Comparison of ENCODE assay signal across 22 cellular contexts in the genomic region with DNA sequence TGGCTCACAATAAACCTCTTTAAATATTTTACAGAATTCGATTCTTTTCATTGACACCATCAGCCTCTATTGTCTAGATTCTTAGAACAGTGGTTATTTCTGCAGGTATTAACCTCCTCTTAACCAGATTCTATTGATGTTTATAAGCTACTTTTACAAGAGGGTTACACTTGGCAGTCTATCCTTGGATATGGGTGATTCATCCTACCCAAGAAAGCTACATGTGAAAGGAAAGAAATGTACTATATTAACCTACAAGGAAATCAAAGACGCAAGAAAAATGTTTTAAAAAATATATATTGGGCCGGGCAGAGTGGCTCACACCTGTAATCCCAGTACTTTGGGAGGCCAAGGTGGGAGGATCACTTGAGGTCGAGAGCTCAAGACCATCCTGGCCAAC. TPM values are rescaled to one million over a fixed set of nuclear protein-coding genes. Genes with fewer than 3 reads are reported as not detected.
A peak's percentile ranks its signal among the peaks of the same experiment; 100 is the strongest.
DNase-seq lines count a peak whose midpoint lies in the region; ATAC-seq and TF ChIP-seq lines count a peak whose summit lies in the region.
"Had no signal": no experiment of that assay in that cellular context is flagged by ENCODE, and none has a peak within 500 bp of the region (broad histone marks: within the 10 kb centered on the region; RNA-seq: fewer than 3 reads in every experiment).

No MANE protein-coding gene starts in this region.

- CTCF ChIA-PET in activated CD4-positive, alpha-beta memory T cell treated with anti-CD3 and anti-CD28 coated beads for 36 hours (lab: Charles Lee) = interaction anchor here (0.7 to 1.7 kb wide), 8 partner anchors 8 to 22 kb away, joined by 3 to 6 read pairs (median 4); no protein-coding TSS in a partner anchor
- CTCF ChIA-PET in activated CD4-positive, alpha-beta memory T cell treated with anti-CD3 and anti-CD28 coated beads, Interleukin-2, amount 10 ng/mL, durations not matched to agents 7 days and 5 days (lab: Charles Lee) = interaction anchor here (0.6 to 4.2 kb wide), 6 partner anchors 8 to 141 kb away, joined by 3 to 27 read pairs (median 4); a partner anchor contains a TSS
- CTCF ChIA-PET in T-cell (lab: Charles Lee) = interaction anchor here (0.6 to 0.7 kb wide), 3 partner anchors 24 to 768 kb away, joined by 3 to 7 read pairs (median 3); no protein-coding TSS in a partner anchor

- H3K27ac Mint-ChIP-seq in activated CD4-positive, alpha-beta memory T cell treated with anti-CD3 and anti-CD28 coated beads for 36 hours = peak overlapping the region; percentile 15
- H3K27ac Mint-ChIP-seq in activated CD4-positive, alpha-beta memory T cell treated with anti-CD3 and anti-CD28 coated beads, Interleukin-2, amount 10 ng/mL, durations not matched to agents 7 days and 5 days = no peak overlapping the region
- peak overlapping the region; percentile 53 for H3K27ac Mint-ChIP-seq in T-helper 17 cell
- peak overlapping the region in 1 of 2 donors; percentile 58 for H3K27ac Mint-ChIP-seq in T-cell
- H3K27ac Mint-ChIP-seq: H9 had no signal

- no peaks in the 10 kb centered on the region for H3K9me3 Mint-ChIP-seq in activated CD4-positive, alpha-beta memory T cell treated with anti-CD3 and anti-CD28 coated beads for 36 hours
- no peaks in the 10 kb centered on the region for H3K9me3 Mint-ChIP-seq in activated CD4-positive, alpha-beta memory T cell treated with anti-CD3 and anti-CD28 coated beads, Interleukin-2, amount 10 ng/mL, durations not matched to agents 7 days and 5 days
- H3K9me3 Mint-ChIP-seq in T-cell = no peaks in the 10 kb centered on the region
- H3K9me3 Mint-ChIP-seq: CD4-positive, alpha-beta memory T cell; H9 had no signal

- H3K4me3 Mint-ChIP-seq in activated CD4-positive, alpha-beta memory T cell treated with anti-CD3 and anti-CD28 coated beads for 36 hours = no peak overlapping the region
- no peak overlapping the region for H3K4me3 Mint-ChIP-seq in activated CD4-positive, alpha-beta memory T cell treated with anti-CD3 and anti-CD28 coated beads, Interleukin-2, amount 10 ng/mL, durations not matched to agents 7 days and 5 days
- no peak overlapping the region for H3K4me3 Mint-ChIP-seq in T-helper 17 cell
- H3K4me3 Mint-ChIP-seq in T-cell = no peak overlapping the region
- H3K4me3 Mint-ChIP-seq: CD4-positive, alpha-beta memory T cell; H9 had no signal

- intact Hi-C loops in activated CD4-positive, alpha-beta memory T cell treated with anti-CD3 and anti-CD28 coated beads for 36 hours (cut with micrococcal nuclease) = no loop called here

- TF ChIP-seq CTCF in fibroblast of mammary gland (conservative IDR thresholded peaks at IDR 0.05; ENCODE audit: control insufficient read depth, insufficient read depth, low read depth, low read length) = no peak

- no peaks in the 10 kb centered on the region for H3K27me3 Mint-ChIP-seq in activated CD4-positive, alpha-beta memory T cell treated with anti-CD3 and anti-CD28 coated beads for 36 hours
- no peaks in the 10 kb centered on the region for H3K27me3 Mint-ChIP-seq in activated CD4-positive, alpha-beta memory T cell treated with anti-CD3 and anti-CD28 coated beads, Interleukin-2, amount 10 ng/mL, durations not matched to agents 7 days and 5 days
- H3K27me3 Mint-ChIP-seq in T-helper 17 cell = no peaks in the 10 kb centered on the region
- no peaks in the 10 kb centered on the region for H3K27me3 Mint-ChIP-seq in T-cell
- H3K27me3 Mint-ChIP-seq: CD4-positive, alpha-beta memory T cell had no signal

- no peak overlapping the region for H3K4me3 ChIP-seq in fibroblast of mammary gland (ENCODE audit: control insufficient read depth, low read depth, low read length)
- H3K4me3 ChIP-seq: BLaER1 treated with 17β-estradiol and CSF1 and Interleukin-3, amounts not matched to agents 10 nM and 100 nM; SJSA1 had no signal

- ATAC-seq in T-helper 17 cell = no peak
- no peak for ATAC-seq in HG02798 (IDR thresholded peaks at IDR 0.05; ENCODE audit: poor library complexity, unreplicated experiment)
- no peak for ATAC-seq in T-cell (replicated peaks in 1 of 4)
- ATAC-seq: Right ventricle myocardium inferior had no signal

- no peaks in the 10 kb centered on the region for H3K9me3 ChIP-seq in T-helper 17 cell (ENCODE audit: control insufficient read depth, low read length, poor library complexity, severe bottlenecking)
- H3K9me3 ChIP-seq: BLaER1 treated with 17β-estradiol and CSF1 and Interleukin-3, amounts not matched to agents 10 nM and 100 nM; Caco-2; SJSA1 had no signal

- DNase-seq in activated CD4-positive, alpha-beta memory T cell treated with anti-CD3 and anti-CD28 coated beads for 36 hours = no peak
- no peak for DNase-seq in activated CD4-positive, alpha-beta memory T cell treated with anti-CD3 and anti-CD28 coated beads, Interleukin-2, amount 10 ng/mL, durations not matched to agents 7 days and 5 days
- DNase-seq in T-helper 17 cell = no peak
- peak; percentile 44 for DNase-seq in fibroblast of mammary gland (ENCODE audit: low read depth)
- no peak for DNase-seq in NCI-H524 (lab: John Stamatoyannopoulos, UW)
- DNase-seq in T-cell = no peak
- DNase-seq in GDM1 (lab: John Stamatoyannopoulos, UW) = no peak
- DNase-seq: ACHN; Caco-2; CD4-positive, alpha-beta memory T cell; DND-41; H9; NCI-H1105; NCI-H146; NCI-H2029 treated with DMSO at 0.1 percent for 48 hours; NCI-H226; NCI-H510A treated with DMSO at 0.1 percent for 48 hours; NCI-H82 had no signal

- POLR2A ChIA-PET in activated CD4-positive, alpha-beta memory T cell treated with anti-CD3 and anti-CD28 coated beads for 36 hours (lab: Charles Lee) = no interaction called here
- POLR2A ChIA-PET in activated CD4-positive, alpha-beta memory T cell treated with anti-CD3 and anti-CD28 coated beads, Interleukin-2, amount 10 ng/mL, durations not matched to agents 7 days and 5 days (lab: Charles Lee) = interaction anchor here (1.0 kb wide), 1 partner anchor 9 kb away, joined by 6 read pairs; no protein-coding TSS in a partner anchor
- POLR2A ChIA-PET in T-cell (lab: Charles Lee) = interaction anchor here in 1 of 2 donors (0.6 kb wide), 1 partner anchor 13 kb away, joined by 3 read pairs; no protein-coding TSS in a partner anchor

- H3K4me1 Mint-ChIP-seq in activated CD4-positive, alpha-beta memory T cell treated with anti-CD3 and anti-CD28 coated beads for 36 hours (ENCODE audit: low read depth) = peaks cover 49% of the 10 kb centered on the region
- peaks cover 43% of the 10 kb centered on the region for H3K4me1 Mint-ChIP-seq in activated CD4-positive, alpha-beta memory T cell treated with anti-CD3 and anti-CD28 coated beads, Interleukin-2, amount 10 ng/mL, durations not matched to agents 7 days and 5 days
- peaks cover 43% of the 10 kb centered on the region for H3K4me1 Mint-ChIP-seq in T-helper 17 cell
- H3K4me1 Mint-ChIP-seq in T-cell = peaks cover 31 to 56% (median 53%) of the 10 kb centered on the region in 3 donors

- peaks cover 12% of the 10 kb centered on the region for H3K36me3 Mint-ChIP-seq in activated CD4-positive, alpha-beta memory T cell treated with anti-CD3 and anti-CD28 coated beads for 36 hours
- peaks cover 36% of the 10 kb centered on the region for H3K36me3 Mint-ChIP-seq in activated CD4-positive, alpha-beta memory T cell treated with anti-CD3 and anti-CD28 coated beads, Interleukin-2, amount 10 ng/mL, durations not matched to agents 7 days and 5 days (ENCODE audit: low read depth)
- peaks cover 4% of the 10 kb centered on the region for H3K36me3 Mint-ChIP-seq in T-helper 17 cell (ENCODE audit: low read depth)
- H3K36me3 Mint-ChIP-seq in T-cell = peaks cover 9% of the 10 kb centered on the region

RNA-seq across cellular contexts. Expression of a gene that starts 16.7 kb away (rescaled TPM):
- total RNA-seq in activated CD4-positive, alpha-beta memory T cell treated with anti-CD3 and anti-CD28 coated beads for 36 hours = 10 to 100 TPM; 17.1 to 17.3 TPM
- total RNA-seq in activated CD4-positive, alpha-beta memory T cell treated with anti-CD3 and anti-CD28 coated beads, Interleukin-2, amount 10 ng/mL, durations not matched to agents 7 days and 5 days = 10 to 100 TPM; 21.3 to 22.2 TPM
- 10 to 100 TPM; 16.3 to 20.4 TPM for total RNA-seq in T-helper 17 cell
- total RNA-seq in T-cell = 10 to 100 TPM; 11.8 to 21.0 (median 17.3) TPM

RNA-seq across cellular contexts. Expression of a gene that starts 17.6 kb away (rescaled TPM):
- total RNA-seq in activated CD4-positive, alpha-beta memory T cell treated with anti-CD3 and anti-CD28 coated beads for 36 hours = 10 to 100 TPM; 10.2 to 14.5 TPM
- 10 to 100 TPM; 12.0 to 14.1 TPM for total RNA-seq in activated CD4-positive, alpha-beta memory T cell treated with anti-CD3 and anti-CD28 coated beads, Interleukin-2, amount 10 ng/mL, durations not matched to agents 7 days and 5 days
- total RNA-seq in T-helper 17 cell (10 to 100 TPM; 11.6 to 15.2 TPM), T-cell (10 to 100 TPM; 11.6 to 14.9 (median 13.8) TPM)

RNA-seq across cellular contexts. Expression of a gene that starts 42.8 kb away (rescaled TPM):
- total RNA-seq in activated CD4-positive, alpha-beta memory T cell treated with anti-CD3 and anti-CD28 coated beads for 36 hours = 10 to 100 TPM; 43.4 to 43.6 TPM
- 10 to 100 TPM; 35.6 to 38.1 TPM for total RNA-seq in activated CD4-positive, alpha-beta memory T cell treated with anti-CD3 and anti-CD28 coated beads, Interleukin-2, amount 10 ng/mL, durations not matched to agents 7 days and 5 days
- total RNA-seq in T-helper 17 cell (10 to 100 TPM; 46.4 to 58.2 TPM), T-cell (10 to 100 TPM; 60.2 to 91.7 (median 79.2) TPM)
